Comparison of ENCODE assay signal across 19 cellular contexts in the genomic region with DNA sequence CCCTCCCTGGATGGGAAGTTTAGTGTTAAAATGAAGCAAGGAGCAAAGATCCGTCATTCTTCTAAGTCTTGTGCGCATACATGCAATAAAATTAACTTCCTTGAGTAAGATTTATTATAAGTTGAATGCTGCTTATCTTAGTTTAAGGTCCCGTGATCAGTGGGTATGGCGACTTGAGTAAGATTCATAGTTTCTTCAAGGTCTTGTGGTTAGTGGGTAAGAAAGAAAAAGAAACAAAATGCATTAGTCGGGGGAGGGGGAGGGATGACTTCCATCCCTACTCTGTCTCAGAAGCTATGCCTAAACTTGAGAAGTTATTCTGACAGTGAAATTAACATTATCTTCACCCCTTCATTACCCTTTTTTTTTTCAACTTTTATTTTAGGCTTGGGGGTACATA.
A peak's percentile ranks its signal among the peaks of the same experiment; 100 is the strongest.
DNase-seq lines count a peak whose midpoint lies in the region; ATAC-seq and TF ChIP-seq lines count a peak whose summit lies in the region.
"Had no signal": no experiment of that assay in that cellular context is flagged by ENCODE, and none has a peak within 500 bp of the region (broad histone marks: within the 10 kb centered on the region; RNA-seq: fewer than 3 reads in every experiment).

No MANE protein-coding gene starts in this region.

- H3K9ac ChIP-seq in mesenchymal stem cell (ENCODE audit: low read length), result no peak overlapping the region

- H4K8ac ChIP-seq in mesenchymal stem cell (ENCODE audit: low read length), result no peak overlapping the region

- peak; percentile 1 for DNase-seq in GM12865 (ENCODE audit: low read depth)
- peak; percentile 7 for DNase-seq in Jurkat, Clone E6-1 (ENCODE audit: low read depth, low spot score)
- DNase-seq in amniotic epithelial cell (ENCODE audit: low read depth), result peak; percentile 91
- DNase-seq in mesenchymal stem cell, result peak; percentile 46
- DNase-seq in NCI-H345 (lab: John Stamatoyannopoulos, UW), result no peak
- no peak for DNase-seq in omental fat pad (ENCODE audit: low spot score)
- no peak for DNase-seq in HuH-7 (ENCODE audit: low spot score)
- DNase-seq: BE2C; CD4-positive, alpha-beta memory T cell; DMS153; DMS79 treated with DMSO at 0.1 percent for 48 hours; EL; GOT3; KBM-7 had no signal

- H3K36me3 ChIP-seq in mesenchymal stem cell (ENCODE audit: control insufficient read depth in 1 of 2, insufficient read depth in 2 of 2, low read depth in 1 of 2, low read length in 2 of 2), result no peaks in the 10 kb centered on the region
- H3K36me3 ChIP-seq: BE2C, HAP-1 had no signal

- no peak overlapping the region for H2AFZ ChIP-seq in mesenchymal stem cell (ENCODE audit: low read depth, low read length)

- H2BK12ac ChIP-seq in mesenchymal stem cell (ENCODE audit: low read length in 2 of 2), result no peak overlapping the region

- no peak overlapping the region for H4K91ac ChIP-seq in mesenchymal stem cell (ENCODE audit: low read length)

- H3K18ac ChIP-seq in mesenchymal stem cell (ENCODE audit: low read depth in 1 of 2, low read length in 2 of 2), result no peak overlapping the region

- no peak overlapping the region for H3K27ac ChIP-seq in mesenchymal stem cell (ENCODE audit: low read length, poor library complexity, severe bottlenecking)
- H3K27ac ChIP-seq: A549, C4-2B had no signal

- no peaks in the 10 kb centered on the region for H3K27me3 ChIP-seq in mesenchymal stem cell (ENCODE audit: control insufficient read depth in 1 of 2, insufficient read depth in 1 of 2, low read length in 2 of 2)
- H3K27me3 ChIP-seq: BE2C had no signal

- no peak overlapping the region for H3K4me3 ChIP-seq in GM12865 (ENCODE audit: low read depth, low read length)
- H3K4me3 ChIP-seq in Jurkat, Clone E6-1 (ENCODE audit: low read length), result no peak overlapping the region
- no peak overlapping the region for H3K4me3 ChIP-seq in mesenchymal stem cell (ENCODE audit: insufficient read depth in 1 of 2, low read depth in 1 of 2, low read length in 2 of 2)
- H3K4me3 ChIP-seq: A549, HAP-1 had no signal

- TF ChIP-seq CTCF in GM12865 (IDR thresholded peaks at IDR 0.05; ENCODE audit: insufficient read depth, low read depth, low read length, missing control alignments) (no peak), omental fat pad (IDR thresholded peaks at IDR 0.05) (no peak)

- H3K4ac ChIP-seq in mesenchymal stem cell (ENCODE audit: low read depth in 1 of 2, low read length in 2 of 2), result no peak overlapping the region

- H2BK15ac ChIP-seq in mesenchymal stem cell (ENCODE audit: low read depth, poor library complexity, severe bottlenecking), result no peak overlapping the region

- no CpG with 5 or more reads among the region's 5 CpGs for WGBS in mesenchymal stem cell

- H3K14ac ChIP-seq in mesenchymal stem cell (ENCODE audit: low read length in 2 of 2), result no peak overlapping the region

- no peak overlapping the region for H2AK5ac ChIP-seq in mesenchymal stem cell (ENCODE audit: low read length, severe bottlenecking)

- H2BK120ac ChIP-seq in mesenchymal stem cell (ENCODE audit: low read depth, low read length), result no peak overlapping the region

- no peak overlapping the region for H3K23ac ChIP-seq in mesenchymal stem cell (ENCODE audit: low read length in 2 of 2)

- ATAC-seq in HG03159 (IDR thresholded peaks at IDR 0.05; ENCODE audit: unreplicated experiment) (no peak), omental fat pad (ENCODE audit: low FRiP score) (no peak)
- ATAC-seq: A549, HepG2 had no signal

- no peak overlapping the region for H2BK5ac ChIP-seq in mesenchymal stem cell (ENCODE audit: low read depth, low read length, poor library complexity, severe bottlenecking)

- H3K4me1 ChIP-seq in mesenchymal stem cell (ENCODE audit: control insufficient read depth, insufficient read depth, low read depth, low read length), result no peaks in the 10 kb centered on the region
- H3K4me1 ChIP-seq: A549, BE2C, HAP-1 had no signal

- H3K79me1 ChIP-seq in mesenchymal stem cell (replicated peaks; ENCODE audit: low read length, poor library complexity, severe bottlenecking), result no peaks in the 10 kb centered on the region

- H3K9me3 ChIP-seq in mesenchymal stem cell (ENCODE audit: control insufficient read depth, low read length), result no peaks in the 10 kb centered on the region
- H3K9me3 ChIP-seq: A549, BE2C, HAP-1 had no signal

- H3K4me2 ChIP-seq in mesenchymal stem cell (ENCODE audit: low read length, poor library complexity, severe bottlenecking), result no peak overlapping the region
- H3K4me2 ChIP-seq: A549 had no signal

Comparison
In these comparisons a context has a peak if more than half of its experiments do, and no peak if none do; other contexts are left out.
1. DNase-seq: peak in GM12865 (single experiment), Jurkat, Clone E6-1 (single experiment), amniotic epithelial cell (single experiment) and mesenchymal stem cell (single experiment); none in NCI-H345 (single experiment), omental fat pad (single experiment) and HuH-7 (single experiment).